Comparison of ENCODE assay signal across 1 cellular context in genomic region chr11:65790902-65791650, GRCh38.
TF ChIP-seq lines count a peak whose summit lies in the region.

No MANE protein-coding gene starts in this region.

TF ChIP-seq in IMR-90, 13 proteins besides CTCF, POLR2A, EP300 and RAD21 (continued from another document):
- TF ChIP-seq ELK1 (IDR thresholded peaks at IDR 0.05; ENCODE audit: borderline replicate concordance, low read depth, low read length) (no peak), USF2 (IDR thresholded peaks at IDR 0.05; ENCODE audit: low read depth, low read length) (no peak), MAFK (IDR thresholded peaks at IDR 0.05; ENCODE audit: low read depth, low read length) (no peak), MAZ (IDR thresholded peaks at IDR 0.05; ENCODE audit: borderline replicate concordance, low read depth, low read length) (no peak), FOS (IDR thresholded peaks at IDR 0.05; ENCODE audit: low read depth, low read length) (no peak), MXI1 (IDR thresholded peaks at IDR 0.05; ENCODE audit: borderline replicate concordance, low read depth, low read length) (no peak), CHD1 (IDR thresholded peaks at IDR 0.05; ENCODE audit: low read depth, low read length) (no peak), NFE2L2 (IDR thresholded peaks at IDR 0.05; ENCODE audit: low read depth, low read length) (no peak)
